ENCODE assay signal across 1 cellular context in genomic region chr17:34606721-34607120, GRCh38.
TF ChIP-seq lines count a peak whose summit lies in the region.

No MANE protein-coding gene starts in this region.

TF ChIP-seq in GM23338, 12 proteins besides CTCF, POLR2A, EP300 and RAD21 (continued from another document):
- TF ChIP-seq ZNF462 (CRISPR knock-in tag; IDR thresholded peaks at IDR 0.05) (no peak), STAT1 (IDR thresholded peaks at IDR 0.05; ENCODE audit: unreplicated experiment) (no peak), EZH2phosphoT487 (IDR thresholded peaks at IDR 0.05; ENCODE audit: unreplicated experiment) (no peak), EZH2 (IDR thresholded peaks at IDR 0.05; ENCODE audit: low read depth, unreplicated experiment) (no peak)
